In the genomic region with DNA sequence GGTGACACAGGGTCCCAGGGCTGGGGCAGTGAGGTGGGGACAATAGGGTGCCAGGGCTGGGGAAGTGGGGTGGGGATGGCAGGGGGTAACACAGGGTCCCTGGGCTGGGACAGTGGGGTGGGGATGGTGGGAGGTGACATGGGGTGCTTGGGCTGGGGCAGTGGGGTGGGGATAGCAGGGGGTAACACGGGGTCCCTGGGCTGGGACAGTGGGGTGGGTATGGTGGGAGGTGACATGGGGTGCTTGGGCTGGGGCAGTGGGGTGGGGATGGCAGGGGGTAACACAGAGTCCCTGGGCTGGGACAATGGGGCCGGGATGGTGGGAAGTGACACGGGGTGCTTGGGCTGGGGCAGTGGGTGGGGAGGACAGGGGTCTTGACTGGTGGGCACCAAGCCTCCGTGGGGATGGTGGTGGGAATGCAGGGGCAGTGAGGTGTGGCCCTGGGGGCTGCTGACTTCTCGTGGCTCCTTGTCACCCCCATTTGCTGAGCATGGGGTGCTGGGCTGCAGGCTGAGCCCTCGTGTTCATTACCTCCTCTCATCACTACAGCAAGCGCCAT, we compare ENCODE assay signal across 25 cellular contexts.
"Had no signal": no experiment of that assay in that cellular context is flagged by ENCODE, and none has a peak within 500 bp of the region (broad histone marks: within the 10 kb centered on the region; RNA-seq: fewer than 3 reads in every experiment).

No MANE protein-coding gene starts in this region.

- H3K4me3 Mint-ChIP-seq: natural killer cell; nephron progenitor cell; neural progenitor cell; stimulated activated naive B cell treated with anti-CD40 and anti-IgM and Interleukin-4, amounts not matched to agents 10 μg/mL and 1 μg/mL and 100 μg/mL, for 72 hours; stimulated activated naive CD8-positive, alpha-beta T cell treated with anti-CD3 and anti-CD28 coated beads, Interleukin-15, Interleukin-2, amounts not matched to agents 100 ng/mL and 50 ng/mL, for 24 hours; type B pancreatic cell had no signal

- H3K4me1 ChIP-seq: lower lobe of right lung, right atrium auricular region, right lobe of liver, uterus had no signal

- H3K36me3 Mint-ChIP-seq: natural killer cell; neural progenitor cell; stimulated activated naive B cell treated with anti-CD40 and anti-IgM and Interleukin-4, amounts not matched to agents 10 μg/mL and 1 μg/mL and 100 μg/mL, for 72 hours; type B pancreatic cell had no signal

- H3K27ac Mint-ChIP-seq: natural killer cell; nephron progenitor cell; progenitor cell of endocrine pancreas; stimulated activated naive B cell treated with anti-CD40 and anti-IgM and Interleukin-4, amounts not matched to agents 10 μg/mL and 1 μg/mL and 100 μg/mL, for 72 hours; stimulated activated naive CD8-positive, alpha-beta T cell treated with anti-CD3 and anti-CD28 coated beads, Interleukin-15, Interleukin-2, amounts not matched to agents 100 ng/mL and 50 ng/mL, for 24 hours; type B pancreatic cell had no signal

- H3K9me3 ChIP-seq: lower lobe of right lung, ovary, right atrium auricular region, right lobe of liver, uterus had no signal

- DNase-seq: hippocampal formation; kidney glomerular epithelial cell; left cardiac atrium; lower lobe of right lung; mammary epithelial cell; mesenchymal stem cell; natural killer cell; nephron progenitor cell; ovary; right lobe of liver; stimulated activated CD4-positive, alpha-beta T cell treated with anti-CD3 and anti-CD28 coated beads, Interleukin-1b, Interleukin-23, amount 100 ng/mL, for 48 hours; stimulated activated CD4-positive, alpha-beta T cell treated with anti-CD3 and anti-CD28 coated beads, Interleukin-2, amount 100 ng/mL, for 48 hours; stimulated activated CD4-positive, alpha-beta T cell treated with anti-CD3 and anti-CD28 coated beads, Interleukin-4, amount 100 ng/mL, for 4 hours; stimulated activated CD8-positive, alpha-beta memory T cell treated with anti-CD3 and anti-CD28 coated beads, Interleukin-4, amount 100 ng/mL, for 48 hours; stimulated activated naive B cell treated with anti-CD40 and anti-IgM and Interleukin-4, amounts not matched to agents 10 μg/mL and 1 μg/mL and 100 μg/mL, for 72 hours; substantia nigra; uterus had no signal

- H3K4me3 ChIP-seq: lower lobe of right lung, neural progenitor cell, ovary, right atrium auricular region, right lobe of liver, smooth muscle cell, tibial nerve, uterus had no signal

- H3K4me1 Mint-ChIP-seq: natural killer cell had no signal

- H3K27me3 ChIP-seq: ovary, right atrium auricular region, right lobe of liver, tibial nerve, uterus had no signal

- H3K36me3 ChIP-seq: lower lobe of right lung, neural progenitor cell, ovary, right atrium auricular region, right lobe of liver, tibial nerve, uterus had no signal

- H3K27ac ChIP-seq: lower lobe of right lung, ovary, right atrium auricular region, right lobe of liver, tibial nerve, uterus had no signal

- H3K9me3 Mint-ChIP-seq: natural killer cell, type B pancreatic cell had no signal

- ATAC-seq: left cardiac atrium; left lobe of liver; lower lobe of right lung; natural killer cell; right lobe of liver; stimulated activated naive B cell treated with anti-CD40 and anti-IgM and Interleukin-4, amounts not matched to agents 10 μg/mL and 1 μg/mL and 100 μg/mL, for 72 hours had no signal
